ENCODE assay signal across 18 cellular contexts in the genomic region with DNA sequence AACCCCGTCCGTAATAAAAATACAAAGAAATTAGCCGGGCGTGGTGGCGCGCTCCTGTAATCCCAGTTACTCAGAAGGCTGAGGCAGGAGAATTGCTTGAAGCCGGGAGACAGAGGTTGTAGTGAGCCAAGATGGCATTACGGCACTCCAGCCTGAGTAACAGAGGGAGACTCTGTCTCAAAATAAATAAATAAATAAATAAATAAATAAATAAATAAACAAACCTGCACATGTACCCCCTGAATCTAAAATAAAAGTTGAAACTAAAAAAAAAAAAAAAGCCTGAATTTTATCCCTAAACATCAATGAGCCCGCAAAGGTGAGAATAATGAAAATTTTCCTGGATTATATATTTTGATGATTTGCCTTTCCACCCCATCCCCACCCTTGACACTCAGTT.
DNase-seq lines count a peak whose midpoint lies in the region; ATAC-seq and TF ChIP-seq lines count a peak whose summit lies in the region.
"Had no signal": no experiment of that assay in that cellular context is flagged by ENCODE, and none has a peak within 500 bp of the region (broad histone marks: within the 10 kb centered on the region; RNA-seq: fewer than 3 reads in every experiment).

No MANE protein-coding gene starts in this region.

- H3K4me3 ChIP-seq in HEK293 (ENCODE audit: low read depth, low read length) (no peak overlapping the region), colonic mucosa (no peak overlapping the region)
- H3K4me3 ChIP-seq: BLaER1, HAP-1 had no signal

- H3K36me3 Mint-ChIP-seq in osteocyte (ENCODE audit: unreplicated experiment) = peaks cover 73% of the 10 kb centered on the region
- H3K36me3 Mint-ChIP-seq: CD4-positive, CD25-positive, alpha-beta regulatory T cell; CD8-positive, alpha-beta T cell had no signal

- intact Hi-C loops in colonic mucosa (cut with DNase I) (no loop called here), sciatic nerve (cut with DNase I) (no loop called here)

- H3K9me3 ChIP-seq in HEK293 (ENCODE audit: control insufficient read depth, insufficient read depth, low read depth, low read length) (no peaks in the 10 kb centered on the region), colonic mucosa (no peaks in the 10 kb centered on the region)
- H3K9me3 ChIP-seq: BLaER1, Caco-2, HAP-1 had no signal

- no peak for ATAC-seq in sciatic nerve
- no peak for ATAC-seq in HG03095 (IDR thresholded peaks at IDR 0.05; ENCODE audit: unreplicated experiment)
- ATAC-seq: CD8-positive, alpha-beta T cell had no signal

- peaks cover 5% of the 10 kb centered on the region for H3K9me3 Mint-ChIP-seq in osteocyte (ENCODE audit: unreplicated experiment)

- no peak for TF ChIP-seq CTCF in 22Rv1 (IDR thresholded peaks at IDR 0.05)
- no peak for TF ChIP-seq CTCF in HEK293 (tag by site-specific recombination; IDR thresholded peaks at IDR 0.05)
- TF ChIP-seq CTCF in colonic mucosa (IDR thresholded peaks at IDR 0.05) = no peak
- TF ChIP-seq CTCF in osteocyte (IDR thresholded peaks at IDR 0.05) = no peak

- peaks cover 17% of the 10 kb centered on the region for H3K4me1 Mint-ChIP-seq in osteocyte (ENCODE audit: unreplicated experiment)
- H3K4me1 Mint-ChIP-seq: B cell; CD4-positive, CD25-positive, alpha-beta regulatory T cell had no signal

- CTCF ChIA-PET in HEK293 (lab: Yijun Ruan, JAX) = interaction anchor here (0.9 kb wide), 1 partner anchor 86 kb away, joined by 3 read pairs; no protein-coding TSS in a partner anchor

- H3K27ac Mint-ChIP-seq in osteocyte (ENCODE audit: unreplicated experiment) = peak overlapping the region; percentile 38
- H3K27ac Mint-ChIP-seq: B cell; CD4-positive, CD25-positive, alpha-beta regulatory T cell; CD8-positive, alpha-beta T cell had no signal

- no peak overlapping the region for H3K9ac ChIP-seq in colonic mucosa (ENCODE audit: low read depth in 2 of 2, low read length in 2 of 2)
- H3K9ac ChIP-seq: BLaER1 had no signal

- DNase-seq in colonic mucosa = peak; percentile 18
- no peak for DNase-seq in osteocyte (ENCODE audit: extremely low spot score, unreplicated experiment)
- DNase-seq in OCI-M1 (lab: John Stamatoyannopoulos, UW) = no peak
- no peak for DNase-seq in sciatic nerve (ENCODE audit: low spot score)
- no peak for DNase-seq in activated CD8-positive, alpha-beta memory T cell treated with anti-CD3 and anti-CD28 coated beads, Interleukin-2, amount 50 U/mL, for 4 hours
- DNase-seq: 8988T; Caco-2; CD4-positive, CD25-positive, alpha-beta regulatory T cell; CD8-positive, alpha-beta T cell; DND-41; GOT3 had no signal

- H3K4me1 ChIP-seq in HEK293 (ENCODE audit: control insufficient read depth, insufficient read depth, low read length) (no peaks in the 10 kb centered on the region), colonic mucosa (no peaks in the 10 kb centered on the region)
- H3K4me1 ChIP-seq: Caco-2, HAP-1 had no signal

- H3K27ac ChIP-seq in 22Rv1 = peak overlapping the region; percentile 70
- no peak overlapping the region for H3K27ac ChIP-seq in HEK293 (ENCODE audit: extremely low read depth, low read depth, low read length)
- no peak overlapping the region for H3K27ac ChIP-seq in colonic mucosa
- H3K27ac ChIP-seq: BLaER1, C4-2B had no signal

- H3K36me3 ChIP-seq in HEK293 (ENCODE audit: control insufficient read depth in 2 of 2, insufficient read depth in 1 of 2, low read length in 2 of 2) = peaks cover 0 to 7% of the 10 kb centered on the region in 2 experiments; a peak in 2 of 3 replicates
- no peaks in the 10 kb centered on the region for H3K36me3 ChIP-seq in colonic mucosa
- H3K36me3 ChIP-seq: BLaER1, HAP-1 had no signal

- no peaks in the 10 kb centered on the region for H3K27me3 ChIP-seq in colonic mucosa
- H3K27me3 ChIP-seq: BLaER1 had no signal

- POLR2A ChIA-PET in HEK293 (lab: Yijun Ruan, JAX) = no interaction called here

- H3K27me3 Mint-ChIP-seq in osteocyte (ENCODE audit: unreplicated experiment) = no peaks in the 10 kb centered on the region
- H3K27me3 Mint-ChIP-seq: B cell; CD4-positive, CD25-positive, alpha-beta regulatory T cell had no signal

- no peak overlapping the region for H3K4me3 Mint-ChIP-seq in osteocyte (ENCODE audit: unreplicated experiment)
- H3K4me3 Mint-ChIP-seq: B cell; CD4-positive, CD25-positive, alpha-beta regulatory T cell; CD8-positive, alpha-beta T cell had no signal

TF ChIP-seq in HEK293, 187 proteins besides CTCF, POLR2A, EP300 and RAD21 (continues in another document):
- TF ChIP-seq ZBTB8A (tag by site-specific recombination; IDR thresholded peaks at IDR 0.05) (0 out of 2 replicates have a peak, but pooled peaks have one; percentile 17), ZNF140 (tag by site-specific recombination; IDR thresholded peaks at IDR 0.05) (0 out of 2 replicates have a peak, but pooled peaks have one; percentile 17), SCRT2 (tag by site-specific recombination; IDR thresholded peaks at IDR 0.05) (no peak), ZNF16 (tag by site-specific recombination; IDR thresholded peaks at IDR 0.05; ENCODE audit: low read depth) (no peak), ZNF132 (tag by site-specific recombination; IDR thresholded peaks at IDR 0.05; ENCODE audit: borderline replicate concordance) (no peak), ZNF426 (tag by site-specific recombination; IDR thresholded peaks at IDR 0.05) (peak; percentile 24), ZNF555 (tag by site-specific recombination; conservative IDR thresholded peaks at IDR 0.05) (peak; percentile 20; the same call in 1 of the 2 replicates)
- TF ChIP-seq, protein P1, sequence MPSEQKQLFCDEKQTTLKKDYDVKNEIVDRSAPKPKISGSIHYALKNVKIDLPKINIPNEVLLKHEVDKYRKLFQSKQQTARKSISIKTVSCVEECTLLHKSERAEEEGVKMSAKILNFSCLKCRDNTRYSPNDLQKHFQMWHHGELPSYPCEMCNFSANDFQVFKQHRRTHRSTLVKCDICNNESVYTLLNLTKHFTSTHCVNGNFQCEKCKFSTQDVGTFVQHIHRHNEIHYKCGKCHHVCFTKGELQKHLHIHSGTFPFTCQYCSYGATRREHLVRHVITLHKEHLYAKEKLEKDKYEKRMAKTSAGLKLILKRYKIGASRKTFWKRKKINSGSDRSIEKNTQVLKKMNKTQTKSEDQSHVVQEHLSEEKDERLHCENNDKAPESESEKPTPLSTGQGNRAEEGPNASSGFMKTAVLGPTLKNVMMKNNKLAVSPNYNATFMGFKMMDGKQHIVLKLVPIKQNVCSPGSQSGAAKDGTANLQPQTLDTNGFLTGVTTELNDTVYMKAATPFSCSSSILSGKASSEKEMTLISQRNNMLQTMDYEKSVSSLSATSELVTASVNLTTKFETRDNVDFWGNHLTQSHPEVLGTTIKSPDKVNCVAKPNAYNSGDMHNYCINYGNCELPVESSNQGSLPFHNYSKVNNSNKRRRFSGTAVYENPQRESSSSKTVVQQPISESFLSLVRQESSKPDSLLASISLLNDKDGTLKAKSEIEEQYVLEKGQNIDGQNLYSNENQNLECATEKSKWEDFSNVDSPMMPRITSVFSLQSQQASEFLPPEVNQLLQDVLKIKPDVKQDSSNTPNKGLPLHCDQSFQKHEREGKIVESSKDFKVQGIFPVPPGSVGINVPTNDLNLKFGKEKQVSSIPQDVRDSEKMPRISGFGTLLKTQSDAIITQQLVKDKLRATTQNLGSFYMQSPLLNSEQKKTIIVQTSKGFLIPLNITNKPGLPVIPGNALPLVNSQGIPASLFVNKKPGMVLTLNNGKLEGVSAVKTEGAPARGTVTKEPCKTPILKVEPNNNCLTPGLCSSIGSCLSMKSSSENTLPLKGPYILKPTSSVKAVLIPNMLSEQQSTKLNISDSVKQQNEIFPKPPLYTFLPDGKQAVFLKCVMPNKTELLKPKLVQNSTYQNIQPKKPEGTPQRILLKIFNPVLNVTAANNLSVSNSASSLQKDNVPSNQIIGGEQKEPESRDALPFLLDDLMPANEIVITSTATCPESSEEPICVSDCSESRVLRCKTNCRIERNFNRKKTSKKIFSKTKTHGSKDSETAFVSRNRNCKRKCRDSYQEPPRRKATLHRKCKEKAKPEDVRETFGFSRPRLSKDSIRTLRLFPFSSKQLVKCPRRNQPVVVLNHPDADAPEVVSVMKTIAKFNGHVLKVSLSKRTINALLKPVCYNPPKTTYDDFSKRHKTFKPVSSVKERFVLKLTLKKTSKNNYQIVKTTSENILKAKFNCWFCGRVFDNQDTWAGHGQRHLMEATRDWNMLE (tag by site-specific recombination; conservative IDR thresholded peaks at IDR 0.05; ENCODE audit: low read depth) = peak; percentile 64
- TF ChIP-seq, protein P2, sequence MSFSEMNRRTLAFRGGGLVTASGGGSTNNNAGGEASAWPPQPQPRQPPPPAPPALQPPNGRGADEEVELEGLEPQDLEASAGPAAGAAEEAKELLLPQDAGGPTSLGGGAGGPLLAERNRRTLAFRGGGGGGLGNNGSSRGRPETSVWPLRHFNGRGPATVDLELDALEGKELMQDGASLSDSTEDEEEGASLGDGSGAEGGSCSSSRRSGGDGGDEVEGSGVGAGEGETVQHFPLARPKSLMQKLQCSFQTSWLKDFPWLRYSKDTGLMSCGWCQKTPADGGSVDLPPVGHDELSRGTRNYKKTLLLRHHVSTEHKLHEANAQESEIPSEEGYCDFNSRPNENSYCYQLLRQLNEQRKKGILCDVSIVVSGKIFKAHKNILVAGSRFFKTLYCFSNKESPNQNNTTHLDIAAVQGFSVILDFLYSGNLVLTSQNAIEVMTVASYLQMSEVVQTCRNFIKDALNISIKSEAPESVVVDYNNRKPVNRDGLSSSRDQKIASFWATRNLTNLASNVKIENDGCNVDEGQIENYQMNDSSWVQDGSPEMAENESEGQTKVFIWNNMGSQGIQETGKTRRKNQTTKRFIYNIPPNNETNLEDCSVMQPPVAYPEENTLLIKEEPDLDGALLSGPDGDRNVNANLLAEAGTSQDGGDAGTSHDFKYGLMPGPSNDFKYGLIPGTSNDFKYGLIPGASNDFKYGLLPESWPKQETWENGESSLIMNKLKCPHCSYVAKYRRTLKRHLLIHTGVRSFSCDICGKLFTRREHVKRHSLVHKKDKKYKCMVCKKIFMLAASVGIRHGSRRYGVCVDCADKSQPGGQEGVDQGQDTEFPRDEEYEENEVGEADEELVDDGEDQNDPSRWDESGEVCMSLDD (tag by site-specific recombination; IDR thresholded peaks at IDR 0.05) = no peak
